In genomic region chr14:69999246-69999645, GRCh38 we compare ENCODE assay signal across 13 cellular contexts.
DNase-seq lines count a peak whose midpoint lies in the region; TF ChIP-seq lines count a peak whose summit lies in the region.
"Had no signal": no experiment of that assay in that cellular context is flagged by ENCODE, and none has a peak within 500 bp of the region (broad histone marks: within the 10 kb centered on the region; RNA-seq: fewer than 3 reads in every experiment).

No MANE protein-coding gene starts in this region.

- intact Hi-C loops in A673 (cut with micrococcal nuclease; ENCODE audit: unreplicated experiment) = no loop called here

- H3K9me3 Mint-ChIP-seq in type B pancreatic cell (no peaks in the 10 kb centered on the region), endothelial cell (ENCODE audit: unreplicated experiment) (no peaks in the 10 kb centered on the region)

- peaks cover 36% of the 10 kb centered on the region for H3K27me3 ChIP-seq in A673 (replicated peaks; ENCODE audit: insufficient read depth, low read depth, low read length, poor library complexity)

- DNase-seq in LoVo (ENCODE audit: low spot score) = peak; percentile 29
- DNase-seq in RPMI7951 (ENCODE audit: low read depth) = peak; percentile 80
- peak; percentile 79 for DNase-seq in fibroblast of pulmonary artery (ENCODE audit: low read depth)
- DNase-seq in type B pancreatic cell (ENCODE audit: extremely low spot score, unreplicated experiment) = no peak
- no peak for DNase-seq in AML-193 (lab: John Stamatoyannopoulos, UW)
- DNase-seq in A673 (ENCODE audit: low spot score) = no peak
- DNase-seq in endothelial cell (ENCODE audit: low spot score) = no peak
- DNase-seq: activated naive CD4-positive, alpha-beta T cell treated with Interleukin-2 at 50 U/mL for 16 hours; GDM1; left lung; NCI-H345 had no signal

- H3K4me1 Mint-ChIP-seq in type B pancreatic cell (ENCODE audit: unreplicated experiment) = peaks cover 18% of the 10 kb centered on the region
- H3K4me1 Mint-ChIP-seq in endothelial cell (ENCODE audit: unreplicated experiment) = no peaks in the 10 kb centered on the region

- no peak for TF ChIP-seq CTCF in fibroblast of pulmonary artery (IDR thresholded peaks at IDR 0.05; ENCODE audit: low read length, missing control alignments)
- TF ChIP-seq CTCF in type B pancreatic cell (conservative IDR thresholded peaks at IDR 0.05) = no peak
- TF ChIP-seq CTCF in A673 (conservative IDR thresholded peaks at IDR 0.05; ENCODE audit: low read depth, low read length) = no peak
- no peak for TF ChIP-seq CTCF in endothelial cell (IDR thresholded peaks at IDR 0.05; ENCODE audit: unreplicated experiment)

- BruUV-seq in A673 (replicated peaks; lab: Mats Ljungman, UMichigan) = no TSS peak

- H3K4me3 ChIP-seq in fibroblast of pulmonary artery (replicated peaks; ENCODE audit: low read depth, low read length) (no peak overlapping the region), A673 (ENCODE audit: low read depth, low read length, poor library complexity, severe bottlenecking) (no peak overlapping the region)
- H3K4me3 ChIP-seq: left lung, prostate gland had no signal

- CTCF ChIA-PET in A673 (lab: Charles Lee) = no interaction called here

- H3K36me3 Mint-ChIP-seq in type B pancreatic cell (no peaks in the 10 kb centered on the region), endothelial cell (ENCODE audit: low read depth, unreplicated experiment) (no peaks in the 10 kb centered on the region)
- H3K36me3 Mint-ChIP-seq: WTC11 had no signal

- H3K9me3 ChIP-seq in A673 (ENCODE audit: low read depth, low read length, poor library complexity, severe bottlenecking) = no peaks in the 10 kb centered on the region
- H3K9me3 ChIP-seq: left lung, prostate gland had no signal

- H3K4me3 Mint-ChIP-seq in type B pancreatic cell = peak overlapping the region; percentile 12
- H3K4me3 Mint-ChIP-seq in endothelial cell (ENCODE audit: unreplicated experiment) = no peak overlapping the region
- H3K4me3 Mint-ChIP-seq: WTC11 had no signal

- no peaks in the 10 kb centered on the region for H3K36me3 ChIP-seq in A673 (ENCODE audit: insufficient read depth, low read length, poor library complexity, severe bottlenecking)
- H3K36me3 ChIP-seq: left lung, prostate gland had no signal

- H3K27me3 Mint-ChIP-seq in type B pancreatic cell (no peaks in the 10 kb centered on the region), endothelial cell (ENCODE audit: unreplicated experiment) (peaks cover 4% of the 10 kb centered on the region)

- H3K27ac ChIP-seq in A673 (ENCODE audit: low read depth, low read length, poor library complexity, severe bottlenecking) = no peak overlapping the region
- H3K27ac ChIP-seq: left lung had no signal

- H3K27ac Mint-ChIP-seq in type B pancreatic cell (peak overlapping the region; percentile 74), endothelial cell (ENCODE audit: unreplicated experiment) (no peak overlapping the region)
- H3K27ac Mint-ChIP-seq: WTC11 had no signal

- H3K4me1 ChIP-seq in A673 (ENCODE audit: insufficient read depth, low read length, poor library complexity, severe bottlenecking) = no peaks in the 10 kb centered on the region
- H3K4me1 ChIP-seq: left lung, prostate gland had no signal

- POLR2A ChIA-PET in A673 (lab: Charles Lee; ENCODE audit: low non-redundant PET) = no interaction called here

Comparison
In these comparisons a context has a peak if more than half of its experiments do, and no peak if none do; other contexts are left out.
1. DNase-seq: peak in LoVo (single experiment), RPMI7951 (single experiment) and fibroblast of pulmonary artery (single experiment); none in type B pancreatic cell (single experiment), AML-193 (0 of 2), A673 (single experiment) and endothelial cell (single experiment).